In the genomic region with DNA sequence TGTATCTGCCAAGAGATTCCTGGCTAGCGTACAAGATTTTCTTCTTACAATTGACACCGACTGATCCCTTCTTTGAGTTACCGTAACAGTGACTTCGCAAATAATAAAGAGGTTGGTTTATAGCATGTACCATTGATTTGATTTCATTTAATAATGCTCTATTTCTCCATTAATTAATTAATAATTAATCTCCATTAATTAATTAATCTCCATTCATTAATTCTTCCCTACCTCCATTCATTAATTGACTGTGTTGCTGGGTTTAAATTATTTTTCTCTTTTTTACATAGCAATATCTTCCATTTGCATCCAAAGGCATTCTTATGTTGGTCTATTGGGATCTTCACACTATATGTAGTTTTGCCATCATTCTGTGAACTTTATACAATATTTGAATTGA, we compare ENCODE assay signal across 10 cellular contexts. TPM values are rescaled to one million over a fixed set of nuclear protein-coding genes. Genes with fewer than 3 reads are reported as not detected.
"Had no signal": no experiment of that assay in that cellular context is flagged by ENCODE, and none has a peak within 500 bp of the region (broad histone marks: within the 10 kb centered on the region; RNA-seq: fewer than 3 reads in every experiment).

No MANE protein-coding gene starts in this region.

- ATAC-seq: HepG2 had no signal

- H3K4me2 ChIP-seq: KMS-11 had no signal

- FAIRE-seq: HepG2, HTR-8/SVneo had no signal

- DNase-seq: IMR-90, KBM-7, KG1 had no signal

- H3K9ac ChIP-seq: KMS-11 had no signal

- H3K27ac ChIP-seq: HL-60, KMS-11 had no signal

RNA-seq across cellular contexts. Expression of a gene that starts 21.0 kb away (rescaled TPM):
- total RNA-seq: HepG2, HT-29, HT1080, IMR-90 had no signal
- polyA plus RNA-seq: HepG2, IgD-negative memory B cell, IMR-90 had no signal

RNA-seq across cellular contexts. Expression of a gene that starts 44.6 kb away (rescaled TPM):
- total RNA-seq: HepG2, HT-29, HT1080, IMR-90 had no signal
- polyA plus RNA-seq: HepG2, IgD-negative memory B cell, IMR-90 had no signal

RNA-seq across cellular contexts. Expression of a gene that starts 54.1 kb away (rescaled TPM):
- total RNA-seq: HepG2, HT-29, HT1080, IMR-90 had no signal
- polyA plus RNA-seq: HepG2, IgD-negative memory B cell, IMR-90 had no signal

RNA-seq across cellular contexts. Expression of a gene that starts 55.0 kb away (rescaled TPM):
- total RNA-seq: HepG2, HT-29, HT1080, IMR-90 had no signal
- polyA plus RNA-seq: HepG2, IgD-negative memory B cell, IMR-90 had no signal
